ENCODE assay signal across 10 cellular contexts in genomic region chr16:50740747-50741146, GRCh38. TPM values are rescaled to one million over a fixed set of nuclear protein-coding genes. Genes with fewer than 3 reads are reported as not detected.
DNase-seq lines count a peak whose midpoint lies in the region; ATAC-seq and TF ChIP-seq lines count a peak whose summit lies in the region.
"Had no signal": no experiment of that assay in that cellular context is flagged by ENCODE, and none has a peak within 500 bp of the region (broad histone marks: within the 10 kb centered on the region; RNA-seq: fewer than 3 reads in every experiment).

No MANE protein-coding gene starts in this region.

- peaks cover 81% of the 10 kb centered on the region for H3K4me1 Mint-ChIP-seq in dendritic cell treated with granulocyte-macrophage colony-stimulating factor and Interleukin-4, amounts not matched to agents 40 ng/mL and 50 ng/mL, for 4 days (ENCODE audit: low read depth)

- TF ChIP-seq POLR2A in ovary (IDR thresholded peaks at IDR 0.05): no peak

- H3F3A ChIP-seq in DOHH2 (ENCODE audit: control insufficient read depth, insufficient read depth) (no peaks in the 10 kb centered on the region), MM.1S (ENCODE audit: insufficient read depth, low read length) (no peaks in the 10 kb centered on the region)

- H3K27me3 Mint-ChIP-seq in dendritic cell treated with granulocyte-macrophage colony-stimulating factor and Interleukin-4, amounts not matched to agents 40 ng/mL and 50 ng/mL, for 4 days: no peaks in the 10 kb centered on the region

- no peak for TF ChIP-seq CTCF in DOHH2 (IDR thresholded peaks at IDR 0.05; ENCODE audit: low read depth, low read length, poor library complexity, severe bottlenecking)
- TF ChIP-seq CTCF in MM.1S (IDR thresholded peaks at IDR 0.05; ENCODE audit: low read length): no peak
- no peak for TF ChIP-seq CTCF in neutrophil (IDR thresholded peaks at IDR 0.05)
- no peak for TF ChIP-seq CTCF in ovary (IDR thresholded peaks at IDR 0.05)

- peak overlapping the region; percentile 64; the same call in 1 of the 2 replicates for H3K9ac ChIP-seq in MM.1S (ENCODE audit: low read length)

- WGBS in ovary, 3 donors: 70 to 80% (median 73%) methylated on average over 1 of the region's 1 CpG

- no peaks in the 10 kb centered on the region for H3K9me3 ChIP-seq in DOHH2 (ENCODE audit: control insufficient read depth, insufficient read depth, low read length)
- H3K9me3 ChIP-seq in MM.1S (replicated peaks; ENCODE audit: insufficient read depth, low read length): no peaks in the 10 kb centered on the region
- no peaks in the 10 kb centered on the region for H3K9me3 ChIP-seq in neutrophil
- H3K9me3 ChIP-seq in ovary: no peaks in the 10 kb centered on the region

- ATAC-seq in HG02840 (IDR thresholded peaks at IDR 0.05; ENCODE audit: low FRiP score, unreplicated experiment): no peak
- ATAC-seq in GM18858 (IDR thresholded peaks at IDR 0.05; ENCODE audit: unreplicated experiment): no peak

- H3K4me2 ChIP-seq in DOHH2 (ENCODE audit: low read length) (peak overlapping the region; percentile 52), MM.1S (ENCODE audit: low read depth, low read length) (peak overlapping the region; percentile 90; the same call in 1 of the 2 replicates)

- TF ChIP-seq EP300 in ovary (IDR thresholded peaks at IDR 0.05): no peak

- intact Hi-C loops in dendritic cell treated with granulocyte-macrophage colony-stimulating factor and Interleukin-4, amounts not matched to agents 40 ng/mL and 50 ng/mL, for 4 days (cut with micrococcal nuclease): loop anchor here (1.0 to 10.0 kb wide), 5 partner anchors 31 to 376 kb away; partner anchors contain the start of genes BRD7 and NKD1
- intact Hi-C loops in ovary (cut with DNase I): no loop called here

- H3K27me3 ChIP-seq in DOHH2 (ENCODE audit: control insufficient read depth, low read length) (peaks cover 15% of the 10 kb centered on the region; the same call in 1 of the 2 replicates), MM.1S (replicated peaks; ENCODE audit: insufficient read depth, low read length) (no peaks in the 10 kb centered on the region), neutrophil (no peaks in the 10 kb centered on the region), ovary (no peaks in the 10 kb centered on the region)

- H3K36me3 ChIP-seq in DOHH2 (ENCODE audit: control insufficient read depth, low read length): peaks cover 3% of the 10 kb centered on the region; the same call in 1 of the 2 replicates
- 0 out of 2 replicates have a peak, but pooled peaks cover 5% of the 10 kb centered on the region for H3K36me3 ChIP-seq in MM.1S (replicated peaks; ENCODE audit: insufficient read depth, low read length)
- peaks cover 17% of the 10 kb centered on the region for H3K36me3 ChIP-seq in neutrophil
- H3K36me3 ChIP-seq in ovary: no peaks in the 10 kb centered on the region

- H3K27ac ChIP-seq in DOHH2 (ENCODE audit: low read depth, low read length) (no peak overlapping the region), MM.1S (ENCODE audit: low read length) (peak overlapping the region; percentile 70; the same call in 1 of the 2 replicates), neutrophil (peak overlapping the region; percentile 100), ovary (no peak overlapping the region)

- no peak overlapping the region for H3K4me3 ChIP-seq in DOHH2 (ENCODE audit: low read length)
- H3K4me3 ChIP-seq in MM.1S (ENCODE audit: low read length): peak overlapping the region; percentile 74
- H3K4me3 ChIP-seq in neutrophil (ENCODE audit: low read depth in 1 of 2, low read length in 1 of 2): peak overlapping the region; percentile 84 to 89
- no peak overlapping the region for H3K4me3 ChIP-seq in ovary

- H3K4me1 ChIP-seq in DOHH2 (ENCODE audit: control insufficient read depth, low read length) (peaks cover 29% of the 10 kb centered on the region), MM.1S (ENCODE audit: low read length) (peaks cover 16% of the 10 kb centered on the region; the same call in 1 of the 2 replicates), neutrophil (ENCODE audit: control insufficient read depth in 1 of 2, insufficient read depth in 1 of 2, low read depth in 1 of 2, low read length in 1 of 2) (peaks cover 30 to 37% of the 10 kb centered on the region in 2 experiments), ovary (ENCODE audit: insufficient read depth) (no peaks in the 10 kb centered on the region)

- peak overlapping the region; percentile 77 for H3K4me3 Mint-ChIP-seq in dendritic cell treated with granulocyte-macrophage colony-stimulating factor and Interleukin-4, amounts not matched to agents 40 ng/mL and 50 ng/mL, for 4 days

- H4K20me1 ChIP-seq in DOHH2 (ENCODE audit: control insufficient read depth, insufficient read depth, low read depth, low read length): no peaks in the 10 kb centered on the region
- H4K20me1 ChIP-seq in MM.1S (ENCODE audit: insufficient read depth, low read length): no peaks in the 10 kb centered on the region

- H3K27ac Mint-ChIP-seq in dendritic cell treated with granulocyte-macrophage colony-stimulating factor and Interleukin-4, amounts not matched to agents 40 ng/mL and 50 ng/mL, for 4 days: peak overlapping the region; percentile 91
- H3K27ac Mint-ChIP-seq: endodermal cell had no signal

- H3K9me3 Mint-ChIP-seq in dendritic cell treated with granulocyte-macrophage colony-stimulating factor and Interleukin-4, amounts not matched to agents 40 ng/mL and 50 ng/mL, for 4 days: no peaks in the 10 kb centered on the region
- H3K9me3 Mint-ChIP-seq: endodermal cell had no signal

- H3K79me2 ChIP-seq in DOHH2 (ENCODE audit: control insufficient read depth, low read length): no peaks in the 10 kb centered on the region
- peaks cover 34% of the 10 kb centered on the region for H3K79me2 ChIP-seq in MM.1S (ENCODE audit: low read length)

- H3K9me2 ChIP-seq in DOHH2 (replicated peaks; ENCODE audit: control insufficient read depth, low read length) (no peaks in the 10 kb centered on the region), MM.1S (replicated peaks; ENCODE audit: insufficient read depth, low read length) (no peaks in the 10 kb centered on the region)

- peaks cover 40% of the 10 kb centered on the region for H3K36me3 Mint-ChIP-seq in dendritic cell treated with granulocyte-macrophage colony-stimulating factor and Interleukin-4, amounts not matched to agents 40 ng/mL and 50 ng/mL, for 4 days (ENCODE audit: low read depth)

- DNase-seq in MM.1S (no peak), ovary (no peak)
- DNase-seq: endodermal cell, kidney, NCI-H2029 treated with DMSO at 0.1 percent for 48 hours had no signal

- peak overlapping the region; percentile 91; the same call in 1 of the 2 replicates for H2AFZ ChIP-seq in MM.1S (ENCODE audit: low read length)

RNA-seq across cellular contexts. Expression of gene CYLD, which starts 1.1 kb away (rescaled TPM):
- total RNA-seq in ovary: 10 to 100 TPM; 26.7 to 39.3 (median 38.6) TPM
- 10 to 100 TPM; 11.2 to 57.6 TPM for polyA plus RNA-seq in ovary

RNA-seq across cellular contexts. Expression of gene NOD2, which starts 47.3 kb away (rescaled TPM):
- 1 to 10 TPM in 6 of 7 donors, under 1 TPM in 1; 0.88 to 1.5 (median 1.1) TPM for total RNA-seq in ovary
- polyA plus RNA-seq in ovary: 1 to 10 TPM in 1 of 2 donors, under 1 TPM in 1; 0.53 to 1.4 TPM

RNA-seq across cellular contexts. Expression of gene SNX20, which starts 59.6 kb away (rescaled TPM):
- total RNA-seq in ovary: 1 to 10 TPM in 2 of 7 donors, under 1 TPM in 5; 0.48 to 1.3 (median 0.82) TPM
- 1 to 10 TPM in 1 of 2 donors, under 1 TPM in 1; 0.38 to 2.7 TPM for polyA plus RNA-seq in ovary
- total RNA-seq: endodermal cell had no signal

Comparison
In these comparisons a context has a peak if more than half of its experiments do, and no peak if none do; other contexts are left out.
1. H3K27ac ChIP-seq: peak in MM.1S (single experiment) and neutrophil (single experiment); none in DOHH2 (single experiment) and ovary (0 of 2).
2. H3K4me3 ChIP-seq: peak in MM.1S (single experiment) and neutrophil (2 of 2); none in DOHH2 (single experiment) and ovary (single experiment).